25 cellular contexts compared by ENCODE assay signal in genomic region chr5:133454442-133454841, GRCh38.
DNase-seq lines count a peak whose midpoint lies in the region; ATAC-seq, FAIRE-seq and TF ChIP-seq lines count a peak whose summit lies in the region.
"Had no signal": no experiment of that assay in that cellular context is flagged by ENCODE, and none has a peak within 500 bp of the region (broad histone marks: within the 10 kb centered on the region; RNA-seq: fewer than 3 reads in every experiment).

No MANE protein-coding gene starts in this region.

- no peaks in the 10 kb centered on the region for H3K9me3 ChIP-seq in T-helper 17 cell (ENCODE audit: control insufficient read depth, low read length, poor library complexity, severe bottlenecking)
- H3K9me3 ChIP-seq: A549; BE2C; BLaER1 treated with 17β-estradiol and CSF1 and Interleukin-3, amounts not matched to agents 10 nM and 100 nM; HAP-1 had no signal

- no peaks in the 10 kb centered on the region for H3K36me3 Mint-ChIP-seq in T-helper 17 cell (ENCODE audit: low read depth)
- H3K36me3 Mint-ChIP-seq in effector memory CD8-positive, alpha-beta T cell (ENCODE audit: insufficient read depth), result no peaks in the 10 kb centered on the region
- H3K36me3 Mint-ChIP-seq in mesothelial cell of epicardium, result no peaks in the 10 kb centered on the region
- H3K36me3 Mint-ChIP-seq: CD14-positive monocyte; CD8-positive, alpha-beta memory T cell had no signal

- H3K4me1 Mint-ChIP-seq in T-helper 17 cell (peaks cover 17% of the 10 kb centered on the region), mesothelial cell of epicardium (peaks cover 75% of the 10 kb centered on the region)
- H3K4me1 Mint-ChIP-seq in effector memory CD8-positive, alpha-beta T cell (ENCODE audit: low read depth in 2 of 2), result peaks cover 0 to 11% of the 10 kb centered on the region in 2 donors

- H3K9me3 Mint-ChIP-seq in effector memory CD8-positive, alpha-beta T cell, result no peaks in the 10 kb centered on the region
- no peaks in the 10 kb centered on the region for H3K9me3 Mint-ChIP-seq in mesothelial cell of epicardium
- H3K9me3 Mint-ChIP-seq: CD14-positive monocyte; CD4-positive, alpha-beta T cell; CD8-positive, alpha-beta memory T cell; GM23338 had no signal

- H3K27me3 Mint-ChIP-seq in T-helper 17 cell (peaks cover 6% of the 10 kb centered on the region), mesothelial cell of epicardium (ENCODE audit: low read depth) (no peaks in the 10 kb centered on the region)
- H3K27me3 Mint-ChIP-seq in effector memory CD8-positive, alpha-beta T cell, result peaks cover 21 to 28% of the 10 kb centered on the region in 2 donors

- DNase-seq in T-helper 17 cell (no peak), mesothelial cell of epicardium (ENCODE audit: low spot score in 2 of 2, unreplicated experiment in 2 of 2) (no peak), COLO668 (lab: John Stamatoyannopoulos, UW; ENCODE audit: unreplicated experiment) (no peak), frontal cortex (ENCODE audit: low spot score in 2 of 2) (no peak), T-helper 1 cell (no peak)
- DNase-seq in effector memory CD8-positive, alpha-beta T cell, result no peak
- DNase-seq: 8988T; ACHN; AML-193; BE2C; Calu3; CD4-positive, alpha-beta T cell; CD8-positive, alpha-beta memory T cell; COR-L47; DMS53; DMS79 treated with DMSO at 0.1 percent for 48 hours; GF-D8 had no signal

- ATAC-seq in T-helper 17 cell, result no peak
- ATAC-seq in effector memory CD8-positive, alpha-beta T cell (replicated peaks), result peak; percentile 47
- ATAC-seq: A549, GM23338 had no signal

- no peak for FAIRE-seq in frontal cortex (lab: Jason Lieb, UNC)
- FAIRE-seq: A549, GM12891, GM18507, H54 had no signal

- no peak for TF ChIP-seq CTCF in mesothelial cell of epicardium (IDR thresholded peaks at IDR 0.05; ENCODE audit: unreplicated experiment)

- H3K4me3 Mint-ChIP-seq in T-helper 17 cell (peak overlapping the region; percentile 4), mesothelial cell of epicardium (no peak overlapping the region)
- peak overlapping the region in 1 of 2 donors; percentile 41 for H3K4me3 Mint-ChIP-seq in effector memory CD8-positive, alpha-beta T cell
- H3K4me3 Mint-ChIP-seq: CD4-positive, alpha-beta T cell; CD8-positive, alpha-beta memory T cell; GM23338 had no signal

- no peak overlapping the region for H3K27ac Mint-ChIP-seq in T-helper 17 cell
- peak overlapping the region in 1 of 2 donors; percentile 46 for H3K27ac Mint-ChIP-seq in effector memory CD8-positive, alpha-beta T cell
- peak overlapping the region; percentile 85 for H3K27ac Mint-ChIP-seq in mesothelial cell of epicardium
- H3K27ac Mint-ChIP-seq: CD4-positive, alpha-beta T cell; CD8-positive, alpha-beta memory T cell; GM23338 had no signal
